ENCODE assay signal across 15 cellular contexts in the genomic region with DNA sequence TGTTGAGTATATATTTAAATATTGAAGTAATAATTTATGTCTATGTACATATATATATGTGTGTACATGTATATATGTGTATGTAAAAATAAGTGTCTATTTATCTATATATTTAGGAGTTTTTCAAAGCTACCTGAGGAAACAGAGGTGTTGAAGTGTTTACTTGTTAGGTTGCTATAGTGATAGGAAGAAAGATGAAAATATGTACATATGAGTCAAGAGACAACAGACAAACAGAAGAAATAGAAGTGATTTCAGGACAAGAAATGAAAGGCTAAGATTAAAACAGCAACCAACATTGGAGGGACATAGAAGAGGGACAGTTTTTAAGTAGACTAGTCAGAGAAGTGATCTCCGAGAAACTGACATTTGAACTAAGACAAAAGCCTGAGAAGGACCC. TPM values are rescaled to one million over a fixed set of nuclear protein-coding genes. Genes with fewer than 3 reads are reported as not detected.
DNase-seq lines count a peak whose midpoint lies in the region; FAIRE-seq and TF ChIP-seq lines count a peak whose summit lies in the region.
"Had no signal": no experiment of that assay in that cellular context is flagged by ENCODE, and none has a peak within 500 bp of the region (broad histone marks: within the 10 kb centered on the region; RNA-seq: fewer than 3 reads in every experiment).

No MANE protein-coding gene starts in this region.

- H3K27me3 ChIP-seq in keratinocyte (ENCODE audit: control insufficient read depth, extremely low read depth, insufficient read depth, low read length) (no peaks in the 10 kb centered on the region), vagina (no peaks in the 10 kb centered on the region)
- H3K27me3 ChIP-seq: BLaER1 had no signal

- TF ChIP-seq CTCF in Calu3 (IDR thresholded peaks at IDR 0.05; ENCODE audit: unreplicated experiment) = no peak
- TF ChIP-seq CTCF in keratinocyte (optimal IDR thresholded peaks at IDR 0.05 in 1 of 3, IDR thresholded peaks at IDR 0.05 in 1 of 3, conservative IDR thresholded peaks at IDR 0.05 in 1 of 3; ENCODE audit: extremely low read depth in 1 of 3, insufficient read depth in 2 of 3, low read length in 3 of 3) = no peak
- no peak for TF ChIP-seq CTCF in vagina (IDR thresholded peaks at IDR 0.05)

- H3K36me3 ChIP-seq in keratinocyte (ENCODE audit: control insufficient read depth in 2 of 2, extremely low read depth in 1 of 2, insufficient read depth in 2 of 2, low read length in 2 of 2) = peaks cover 7 to 12% of the 10 kb centered on the region in 2 experiments
- H3K36me3 ChIP-seq in vagina = no peaks in the 10 kb centered on the region
- H3K36me3 ChIP-seq: BLaER1 had no signal

- no TSS peak for BruUV-seq in Calu3 (replicated peaks; lab: Mats Ljungman, UMichigan)

- no peaks in the 10 kb centered on the region for H3K27me3 Mint-ChIP-seq in Calu3 (ENCODE audit: unreplicated experiment)
- H3K27me3 Mint-ChIP-seq in activated T-helper 2 cell treated with anti-CD3 and anti-CD28 coated beads, Interferon-gamma antibody, Interleukin-2, Interleukin-4, amounts not matched to agents 10 μg/mL and 5 μg/mL and 100 μg/mL, durations not matched to agents 14 hours and 24 hours and 36 hours (ENCODE audit: low read depth) = no peaks in the 10 kb centered on the region
- H3K27me3 Mint-ChIP-seq: IgD-negative memory B cell had no signal

- no peak for TF ChIP-seq POLR2A in vagina (IDR thresholded peaks at IDR 0.05)

- H3K4me3 Mint-ChIP-seq in Calu3 (ENCODE audit: low read depth, unreplicated experiment) = no peak overlapping the region
- H3K4me3 Mint-ChIP-seq in activated T-helper 2 cell treated with anti-CD3 and anti-CD28 coated beads, Interferon-gamma antibody, Interleukin-2, Interleukin-4, amounts not matched to agents 10 μg/mL and 5 μg/mL and 100 μg/mL, durations not matched to agents 14 hours and 24 hours and 36 hours (ENCODE audit: low read depth) = no peak overlapping the region
- H3K4me3 Mint-ChIP-seq: IgD-negative memory B cell had no signal

- intact Hi-C loops in Calu3 (cut with micrococcal nuclease; ENCODE audit: unreplicated experiment) = no loop called here
- intact Hi-C loops in activated T-helper 2 cell treated with anti-CD3 and anti-CD28 coated beads, Interferon-gamma antibody, Interleukin-2, Interleukin-4, amounts not matched to agents 10 μg/mL and 5 μg/mL and 100 μg/mL, durations not matched to agents 14 hours and 24 hours and 36 hours (cut with micrococcal nuclease) = no loop called here
- intact Hi-C loops in vagina (cut with DNase I) = no loop called here

- H3K4me1 Mint-ChIP-seq in Calu3 (ENCODE audit: low read depth, unreplicated experiment) = peaks cover 60% of the 10 kb centered on the region
- peaks cover 25% of the 10 kb centered on the region for H3K4me1 Mint-ChIP-seq in activated T-helper 2 cell treated with anti-CD3 and anti-CD28 coated beads, Interferon-gamma antibody, Interleukin-2, Interleukin-4, amounts not matched to agents 10 μg/mL and 5 μg/mL and 100 μg/mL, durations not matched to agents 14 hours and 24 hours and 36 hours (ENCODE audit: low read depth)

- no peak overlapping the region for H2AFZ ChIP-seq in keratinocyte (ENCODE audit: control insufficient read depth, low read length)

- FAIRE-seq in keratinocyte (lab: Jason Lieb, UNC) = no peak
- FAIRE-seq: GM18507 had no signal

- peaks cover 37% of the 10 kb centered on the region for H3K36me3 Mint-ChIP-seq in Calu3 (ENCODE audit: insufficient read depth, unreplicated experiment)
- H3K36me3 Mint-ChIP-seq in activated T-helper 2 cell treated with anti-CD3 and anti-CD28 coated beads, Interferon-gamma antibody, Interleukin-2, Interleukin-4, amounts not matched to agents 10 μg/mL and 5 μg/mL and 100 μg/mL, durations not matched to agents 14 hours and 24 hours and 36 hours (ENCODE audit: low read depth) = peaks cover 60% of the 10 kb centered on the region

- no peak overlapping the region for H3K4me3 ChIP-seq in keratinocyte (ENCODE audit: control insufficient read depth in 2 of 3, extremely low read depth in 1 of 3, insufficient read depth in 2 of 3, low read depth in 1 of 3, low read length in 3 of 3)
- H3K4me3 ChIP-seq in vagina = no peak overlapping the region
- H3K4me3 ChIP-seq: BLaER1, GM12878 had no signal

- H3K9me1 ChIP-seq in keratinocyte (ENCODE audit: control insufficient read depth, extremely low read depth, insufficient read depth, low read length) = no peaks in the 10 kb centered on the region

- no peak overlapping the region for H3K4me2 ChIP-seq in keratinocyte (ENCODE audit: control insufficient read depth, extremely low read depth, insufficient read depth, low read depth, low read length)
- H3K4me2 ChIP-seq: BLaER1 had no signal

- CTCF ChIA-PET in Calu3 (lab: Charles Lee) = interaction anchor here (4.3 kb wide), 1 partner anchor 9 kb away, joined by 27 read pairs; a partner anchor contains a TSS

- H3K4me1 ChIP-seq in keratinocyte (ENCODE audit: control insufficient read depth, extremely low read depth, insufficient read depth, low read length) (peaks cover 36% of the 10 kb centered on the region), vagina (peaks cover 7% of the 10 kb centered on the region)
- H3K4me1 ChIP-seq: BLaER1 had no signal

- no peak overlapping the region for H3K9ac ChIP-seq in keratinocyte (ENCODE audit: control insufficient read depth, extremely low read depth, insufficient read depth, low read length)
- H3K9ac ChIP-seq: BLaER1 had no signal

- DNase-seq in DMS53 (lab: John Stamatoyannopoulos, UW) (peak; percentile 33), DMS53 treated with DMSO at 0.1 percent for 48 hours (lab: John Stamatoyannopoulos, UW; ENCODE audit: unreplicated experiment) (no peak), Calu3 (no peak), keratinocyte (ENCODE audit: low read depth, low spot score) (no peak), NCI-H510A treated with DMSO at 0.1 percent for 48 hours (lab: John Stamatoyannopoulos, UW) (no peak), EL (no peak), vagina (ENCODE audit: extremely low spot score in 2 of 2) (no peak)
- no peak for DNase-seq in activated T-helper 2 cell treated with anti-CD3 and anti-CD28 coated beads, Interferon-gamma antibody, Interleukin-2, Interleukin-4, amounts not matched to agents 10 μg/mL and 5 μg/mL and 100 μg/mL, durations not matched to agents 14 hours and 24 hours and 36 hours (ENCODE audit: low spot score)
- DNase-seq: DMS 273 treated with DMSO at 0.1 percent for 48 hours, DMS79 treated with DMSO at 0.1 percent for 48 hours had no signal

- peaks cover 92% of the 10 kb centered on the region for H3K79me2 ChIP-seq in keratinocyte (ENCODE audit: control insufficient read depth, insufficient read depth, low read length)

- dilution Hi-C loops in keratinocyte (cut with MboI; ENCODE audit: extremely low pct_ligation_motif_present, low sequenced_read_pairs) = no loop called here

- H4K20me1 ChIP-seq in keratinocyte (ENCODE audit: control insufficient read depth, extremely low read depth, insufficient read depth, low read length) = no peaks in the 10 kb centered on the region
- H4K20me1 ChIP-seq: BLaER1 had no signal

- no peaks in the 10 kb centered on the region for H3K9me3 ChIP-seq in keratinocyte (ENCODE audit: control insufficient read depth, low read depth, low read length)
- no peaks in the 10 kb centered on the region for H3K9me3 ChIP-seq in vagina
- H3K9me3 ChIP-seq: BLaER1 had no signal

- H3K27ac Mint-ChIP-seq in Calu3 (ENCODE audit: unreplicated experiment) = peak overlapping the region; percentile 34
- peak overlapping the region; percentile 26 for H3K27ac Mint-ChIP-seq in activated T-helper 2 cell treated with anti-CD3 and anti-CD28 coated beads, Interferon-gamma antibody, Interleukin-2, Interleukin-4, amounts not matched to agents 10 μg/mL and 5 μg/mL and 100 μg/mL, durations not matched to agents 14 hours and 24 hours and 36 hours

- H3K9me3 Mint-ChIP-seq in Calu3 (ENCODE audit: low read depth, unreplicated experiment) = no peaks in the 10 kb centered on the region
- H3K9me3 Mint-ChIP-seq in activated T-helper 2 cell treated with anti-CD3 and anti-CD28 coated beads, Interferon-gamma antibody, Interleukin-2, Interleukin-4, amounts not matched to agents 10 μg/mL and 5 μg/mL and 100 μg/mL, durations not matched to agents 14 hours and 24 hours and 36 hours = no peaks in the 10 kb centered on the region
- H3K9me3 Mint-ChIP-seq: IgD-negative memory B cell had no signal

- H3K27ac ChIP-seq in keratinocyte (ENCODE audit: control insufficient read depth, insufficient read depth, low read length) (peak overlapping the region; percentile 37), vagina (no peak overlapping the region)
- H3K27ac ChIP-seq: 22Rv1, BLaER1 had no signal

RNA-seq across cellular contexts. Expression of a gene that starts 11.1 kb away (rescaled TPM):
- total RNA-seq in Calu3 (2022) = 186 and 239 TPM in 2 replicates
- 34.5 and 38.6 TPM in 2 replicates for total RNA-seq in activated T-helper 2 cell treated with anti-CD3 and anti-CD28 coated beads, Interferon-gamma antibody, Interleukin-2, Interleukin-4, amounts not matched to agents 10 μg/mL and 5 μg/mL and 100 μg/mL, durations not matched to agents 14 hours and 24 hours and 36 hours
- polyA plus RNA-seq in keratinocyte = 62.8 to 93.5 TPM (median 69.7 TPM) in 3 replicates
- 41.0 TPM for polyA plus RNA-seq in keratinocyte (2011; ENCODE audit: low read depth)
- polyA plus RNA-seq in keratinocyte (2011; cell fraction: cytosol; rRNA removed) = 29.2 and 45.2 TPM in 2 replicates
- polyA plus RNA-seq in keratinocyte (2011; cell fraction: nucleus; rRNA removed) = 111 and 114 TPM in 2 replicates
- polyA plus RNA-seq in keratinocyte (2012; ENCODE audit: low replicate concordance) = 16.2 and 32.7 TPM in 2 replicates
- 124 to 216 TPM (median 189 TPM) in 3 replicates for polyA minus RNA-seq in keratinocyte
- 29.4 TPM for polyA minus RNA-seq in keratinocyte (2011; cell fraction: cytosol; rRNA and poly(A)+ RNA removed)
- 82.6 and 226 TPM in 2 replicates for polyA minus RNA-seq in keratinocyte (2011; cell fraction: nucleus; rRNA and poly(A)+ RNA removed)
- total RNA-seq in vagina = 26.0 TPM
